Comparison of ENCODE assay signal across 9 cellular contexts in genomic region chr20:13786143-13786828, GRCh38. TPM values are rescaled to one million over a fixed set of nuclear protein-coding genes. Genes with fewer than 3 reads are reported as not detected.
DNase-seq lines count a peak whose midpoint lies in the region; ATAC-seq, FAIRE-seq and TF ChIP-seq lines count a peak whose summit lies in the region.
"Had no signal": no experiment of that assay in that cellular context is flagged by ENCODE, and none has a peak within 500 bp of the region (broad histone marks: within the 10 kb centered on the region; RNA-seq: fewer than 3 reads in every experiment).

No MANE protein-coding gene starts in this region.

- peaks cover 78% of the 10 kb centered on the region for H3K4me1 ChIP-seq in left ventricle myocardium inferior
- peaks cover 37% of the 10 kb centered on the region for H3K4me1 ChIP-seq in lower lobe of right lung
- H3K4me1 ChIP-seq in vagina: peaks cover 34% of the 10 kb centered on the region

- intact Hi-C loops in left ventricle myocardium inferior (cut with micrococcal nuclease) (no loop called here), left cardiac atrium (cut with DNase I) (no loop called here), lower lobe of right lung (cut with DNase I) (no loop called here), vagina (cut with DNase I) (no loop called here)

- DNase-seq in left ventricle myocardium inferior (no peak), left cardiac atrium (no peak), astrocyte of the cerebellum (ENCODE audit: low read depth) (no peak), lower lobe of right lung (no peak), vagina (ENCODE audit: extremely low spot score in 2 of 2) (no peak), GM19239 (ENCODE audit: insufficient read length, low spot score) (no peak), mucosa of gallbladder (ENCODE audit: low spot score) (no peak), NCI-H2171 (lab: John Stamatoyannopoulos, UW) (no peak)

- H3K27me3 ChIP-seq in left ventricle myocardium inferior (ENCODE audit: low read depth) (no peaks in the 10 kb centered on the region), lower lobe of right lung (ENCODE audit: low read depth) (no peaks in the 10 kb centered on the region), vagina (no peaks in the 10 kb centered on the region)

- H3K36me3 ChIP-seq in left ventricle myocardium inferior (peaks cover 59% of the 10 kb centered on the region), lower lobe of right lung (peaks cover 29% of the 10 kb centered on the region), vagina (peaks cover 0 to 22% of the 10 kb centered on the region in 2 donors)

- no peak for FAIRE-seq in GM19239 (lab: Jason Lieb, UNC)
- FAIRE-seq: HTR-8/SVneo had no signal

- H3K9me3 ChIP-seq in left ventricle myocardium inferior (replicated peaks): no peaks in the 10 kb centered on the region
- H3K9me3 ChIP-seq in lower lobe of right lung: no peaks in the 10 kb centered on the region
- no peaks in the 10 kb centered on the region for H3K9me3 ChIP-seq in vagina

- H3K27ac ChIP-seq in left ventricle myocardium inferior (replicated peaks) (peak overlapping the region; percentile 95), lower lobe of right lung (no peak overlapping the region), vagina (no peak overlapping the region)

- ATAC-seq in left cardiac atrium: no peak
- no peak for ATAC-seq in lower lobe of right lung

- H3K4me3 ChIP-seq in left ventricle myocardium inferior (peak overlapping the region; percentile 90), astrocyte of the cerebellum (ENCODE audit: low read depth, low read length) (peak overlapping the region; percentile 91), lower lobe of right lung (peak overlapping the region; percentile 90), vagina (peak overlapping the region; percentile 80 to 84)

- TF ChIP-seq CTCF in left ventricle myocardium inferior (IDR thresholded peaks at IDR 0.05; ENCODE audit: borderline replicate concordance): no peak
- no peak for TF ChIP-seq CTCF in astrocyte of the cerebellum (IDR thresholded peaks at IDR 0.05; ENCODE audit: low read depth, low read length, missing control alignments)
- no peak for TF ChIP-seq CTCF in lower lobe of right lung (IDR thresholded peaks at IDR 0.05)
- TF ChIP-seq CTCF in vagina (IDR thresholded peaks at IDR 0.05): no peak

- no peak for TF ChIP-seq POLR2A in vagina (IDR thresholded peaks at IDR 0.05)

- in situ Hi-C loops in astrocyte of the cerebellum (cut with HindIII; ENCODE audit: low sequenced_read_pairs): no loop called here

RNA-seq across cellular contexts. Expression of gene NDUFAF5, which starts 1.5 kb away (rescaled TPM):
- total RNA-seq in left ventricle myocardium inferior (60.2 TPM), left cardiac atrium (10 to 100 TPM; 46.4 to 67.6 TPM), lower lobe of right lung (14.1 TPM), vagina (11.3 TPM), mucosa of gallbladder (22.9 TPM)

RNA-seq across cellular contexts. Expression of gene ESF1, which starts 1.6 kb away (rescaled TPM):
- total RNA-seq in left ventricle myocardium inferior (15.5 TPM), left cardiac atrium (10 to 100 TPM; 11.6 to 18.7 TPM), lower lobe of right lung (12.4 TPM), vagina (14.0 TPM), mucosa of gallbladder (11.6 TPM)
